1 cellular context compared by ENCODE assay signal in the genomic region with DNA sequence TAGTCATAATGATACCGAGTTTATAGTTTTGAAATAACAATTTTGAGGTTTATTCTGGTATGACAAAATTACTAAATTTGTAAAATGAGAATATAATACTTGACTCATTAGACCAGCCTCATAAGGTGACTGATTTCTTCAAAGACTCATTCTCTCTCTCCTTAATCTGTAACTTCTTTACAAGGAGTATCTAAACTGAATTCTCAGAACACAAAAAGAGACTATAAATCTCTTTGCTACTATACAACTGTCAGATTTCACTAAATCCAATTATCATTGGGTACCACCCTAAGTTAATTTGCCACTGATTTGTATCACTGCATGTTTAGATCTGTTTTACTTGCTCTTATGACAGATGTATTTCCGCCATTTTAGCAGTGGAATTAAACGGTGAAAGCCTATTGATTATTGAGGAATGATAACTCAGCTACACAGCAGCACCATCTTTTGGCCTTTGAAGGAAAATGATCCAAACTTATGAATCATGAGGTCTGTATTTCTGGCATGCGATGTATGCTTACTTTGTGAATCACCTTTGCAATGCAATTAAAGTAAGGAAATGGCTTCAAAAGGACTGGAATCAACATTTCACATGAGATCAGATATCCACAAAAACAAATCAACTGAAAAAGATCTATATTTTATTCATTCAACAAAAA.
TF ChIP-seq lines count a peak whose summit lies in the region.

No MANE protein-coding gene starts in this region.

TF ChIP-seq in SK-N-SH treated with all-trans-retinoic acid at 6 μM for 48 hours, 23 proteins besides CTCF, POLR2A, EP300 and RAD21 (continued from another document):
- TF ChIP-seq ZFP3 (CRISPR knock-in tag; IDR thresholded peaks at IDR 0.05) (no peak), TOX (CRISPR knock-in tag; IDR thresholded peaks at IDR 0.05; ENCODE audit: borderline replicate concordance) (no peak), RARB (CRISPR knock-in tag; IDR thresholded peaks at IDR 0.05) (no peak), PPARA (CRISPR knock-in tag; IDR thresholded peaks at IDR 0.05; ENCODE audit: borderline replicate concordance) (no peak), TCF4 (CRISPR knock-in tag; IDR thresholded peaks at IDR 0.05; ENCODE audit: borderline replicate concordance) (no peak), ZNF565 (CRISPR knock-in tag; conservative IDR thresholded peaks at IDR 0.05; ENCODE audit: low read depth) (no peak)
- TF ChIP-seq, protein P1, sequence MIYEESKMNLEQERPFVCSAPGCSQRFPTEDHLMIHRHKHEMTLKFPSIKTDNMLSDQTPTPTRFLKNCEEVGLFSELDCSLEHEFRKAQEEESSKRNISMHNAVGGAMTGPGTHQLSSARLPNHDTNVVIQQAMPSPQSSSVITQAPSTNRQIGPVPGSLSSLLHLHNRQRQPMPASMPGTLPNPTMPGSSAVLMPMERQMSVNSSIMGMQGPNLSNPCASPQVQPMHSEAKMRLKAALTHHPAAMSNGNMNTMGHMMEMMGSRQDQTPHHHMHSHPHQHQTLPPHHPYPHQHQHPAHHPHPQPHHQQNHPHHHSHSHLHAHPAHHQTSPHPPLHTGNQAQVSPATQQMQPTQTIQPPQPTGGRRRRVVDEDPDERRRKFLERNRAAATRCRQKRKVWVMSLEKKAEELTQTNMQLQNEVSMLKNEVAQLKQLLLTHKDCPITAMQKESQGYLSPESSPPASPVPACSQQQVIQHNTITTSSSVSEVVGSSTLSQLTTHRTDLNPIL (CRISPR knock-in tag; IDR thresholded peaks at IDR 0.05; ENCODE audit: low read depth) = no peak
- TF ChIP-seq, protein P2, sequence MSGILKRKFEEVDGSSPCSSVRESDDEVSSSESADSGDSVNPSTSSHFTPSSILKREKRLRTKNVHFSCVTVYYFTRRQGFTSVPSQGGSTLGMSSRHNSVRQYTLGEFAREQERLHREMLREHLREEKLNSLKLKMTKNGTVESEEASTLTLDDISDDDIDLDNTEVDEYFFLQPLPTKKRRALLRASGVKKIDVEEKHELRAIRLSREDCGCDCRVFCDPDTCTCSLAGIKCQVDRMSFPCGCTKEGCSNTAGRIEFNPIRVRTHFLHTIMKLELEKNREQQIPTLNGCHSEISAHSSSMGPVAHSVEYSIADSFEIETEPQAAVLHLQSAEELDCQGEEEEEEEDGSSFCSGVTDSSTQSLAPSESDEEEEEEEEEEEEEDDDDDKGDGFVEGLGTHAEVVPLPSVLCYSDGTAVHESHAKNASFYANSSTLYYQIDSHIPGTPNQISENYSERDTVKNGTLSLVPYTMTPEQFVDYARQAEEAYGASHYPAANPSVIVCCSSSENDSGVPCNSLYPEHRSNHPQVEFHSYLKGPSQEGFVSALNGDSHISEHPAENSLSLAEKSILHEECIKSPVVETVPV (CRISPR knock-in tag; IDR thresholded peaks at IDR 0.05) = no peak
